Comparison of ENCODE assay signal across 19 cellular contexts in genomic region chr4:76215120-76215519, GRCh38. TPM values are rescaled to one million over a fixed set of nuclear protein-coding genes. Genes with fewer than 3 reads are reported as not detected.
DNase-seq lines count a peak whose midpoint lies in the region; FAIRE-seq and TF ChIP-seq lines count a peak whose summit lies in the region.
"Had no signal": no experiment of that assay in that cellular context is flagged by ENCODE, and none has a peak within 500 bp of the region (broad histone marks: within the 10 kb centered on the region; RNA-seq: fewer than 3 reads in every experiment).

No MANE protein-coding gene starts in this region.

- H3K36me3 ChIP-seq in H1 (ENCODE audit: control insufficient read depth in 2 of 4, insufficient read depth in 4 of 4, low read length in 3 of 4) = no peaks in the 10 kb centered on the region
- H3K36me3 ChIP-seq: tibial nerve had no signal

- TF ChIP-seq CTCF in 22Rv1 (IDR thresholded peaks at IDR 0.05) (no peak), LNCaP clone FGC (IDR thresholded peaks at IDR 0.05; ENCODE audit: control insufficient read depth, extremely low read depth, insufficient read depth) (no peak), H1 (IDR thresholded peaks at IDR 0.05; ENCODE audit: control extremely low read depth in 1 of 3, insufficient read depth in 1 of 3, low read depth in 1 of 3, low read length in 3 of 3) (no peak), neural crest cell (conservative IDR thresholded peaks at IDR 0.05) (no peak)

- no peak overlapping the region for H2BK12ac ChIP-seq in H1 (ENCODE audit: low read depth, low read length)

- no peak overlapping the region for H2BK5ac ChIP-seq in H1 (ENCODE audit: low read depth, low read length)

- H3K56ac ChIP-seq in H1 (replicated peaks; ENCODE audit: insufficient read length, low read depth, low read length) = no peak overlapping the region

- CTCF ChIA-PET in H1 (lab: Charles Lee; ENCODE audit: partially characterized antibody) = interaction anchor here (0.6 to 3.3 kb wide), 11 partner anchors 15 to 163 kb away, joined by 3 to 15 read pairs (median 4); partner anchors contain the start of gene STBD1

- H3K4me3 Mint-ChIP-seq in neural crest cell = peak overlapping the region; percentile 60

- H4K20me1 ChIP-seq in H1 (replicated peaks in 1 of 2; ENCODE audit: control insufficient read depth in 1 of 2, insufficient read depth in 2 of 2, low read length in 2 of 2) = peaks cover 0 to 4% of the 10 kb centered on the region in 2 experiments

- peak overlapping the region in 1 of 4 experiments; percentile 57; a peak in 1 of 7 replicates for H3K9ac ChIP-seq in H1 (replicated peaks in 1 of 4; ENCODE audit: extremely low read depth in 1 of 4, low read depth in 3 of 4, low read length in 3 of 4)

- no peak overlapping the region for H4K91ac ChIP-seq in H1 (replicated peaks; ENCODE audit: insufficient read length, low read length)

- no peak overlapping the region for H2BK20ac ChIP-seq in H1 (ENCODE audit: low read length)

- H3K9me3 ChIP-seq in H1 (ENCODE audit: insufficient read depth in 2 of 2, low read depth in 1 of 2, low read length in 1 of 2) = no peaks in the 10 kb centered on the region
- H3K9me3 ChIP-seq: tibial nerve had no signal

- no peak overlapping the region for H4K5ac ChIP-seq in H1 (ENCODE audit: insufficient read length, low read depth, low read length)

- H3K4me3 ChIP-seq in LNCaP clone FGC (ENCODE audit: low read depth, low read length) = peak overlapping the region; percentile 59
- no peak overlapping the region for H3K4me3 ChIP-seq in H1 (ENCODE audit: extremely low read depth in 1 of 4, insufficient read depth in 2 of 4, low read depth in 3 of 4, low read length in 4 of 4)
- H3K4me3 ChIP-seq: SK-N-MC had no signal

- no peak overlapping the region for H2BK15ac ChIP-seq in H1 (ENCODE audit: low read length)

- no peak overlapping the region for H4K8ac ChIP-seq in H1 (ENCODE audit: extremely low read depth, insufficient read depth, low read length)

- H3K23ac ChIP-seq in H1 (ENCODE audit: insufficient read length) = no peak overlapping the region

- no peak overlapping the region for H3K18ac ChIP-seq in H1 (ENCODE audit: extremely low read depth, low read length)

- H3K14ac ChIP-seq in H1 (ENCODE audit: insufficient read length) = no peak overlapping the region

- no peak overlapping the region for H3K4ac ChIP-seq in H1 (replicated peaks; ENCODE audit: insufficient read length, low read depth, low read length)

- peaks cover 0 to 10% of the 10 kb centered on the region in 2 experiments; a peak in 2 of 4 replicates for H3K79me2 ChIP-seq in H1 (ENCODE audit: control insufficient read depth in 1 of 2, insufficient read depth in 2 of 2, low read length in 2 of 2)

- no peaks in the 10 kb centered on the region for H3K27me3 Mint-ChIP-seq in neural crest cell (ENCODE audit: low read depth)

- POLR2A ChIA-PET in H1 (lab: Charles Lee; ENCODE audit: partially characterized antibody) = interaction anchor here (0.8 to 1.4 kb wide), 3 partner anchors 36 to 163 kb away, joined by 3 to 4 read pairs (median 3); no protein-coding TSS in a partner anchor

- TF ChIP-seq EP300 in H1 (IDR thresholded peaks at IDR 0.05; ENCODE audit: borderline replicate concordance in 1 of 2, low read depth in 2 of 2, low read length in 2 of 2) = no peak

- H2BK120ac ChIP-seq in H1 (replicated peaks; ENCODE audit: low read depth, low read length) = no peak overlapping the region

- TF ChIP-seq RAD21 in H1 (IDR thresholded peaks at IDR 0.05 in 1 of 2, conservative IDR thresholded peaks at IDR 0.05 in 1 of 2; ENCODE audit: low read depth in 2 of 2, low read length in 2 of 2) = no peak

- no peaks in the 10 kb centered on the region for H3K9me3 Mint-ChIP-seq in neural crest cell
- H3K9me3 Mint-ChIP-seq: nephron progenitor cell had no signal

- peaks cover 4 to 22% (median 9%) of the 10 kb centered on the region in 4 experiments for H3K4me1 ChIP-seq in H1 (replicated peaks in 1 of 4; ENCODE audit: control insufficient read depth in 3 of 4, insufficient read depth in 4 of 4, low read length in 3 of 4)

- H3K27me3 ChIP-seq in H1 (replicated peaks in 1 of 4; ENCODE audit: control insufficient read depth in 3 of 4, extremely low read depth in 1 of 4, insufficient read depth in 3 of 4, low read length in 3 of 4) = peaks cover 0 to 2% (median 0%) of the 10 kb centered on the region in 4 experiments; a peak in 1 of 7 replicates
- H3K27me3 ChIP-seq: tibial nerve had no signal

- DNase-seq in LNCaP clone FGC (ENCODE audit: low read depth) (peak; percentile 98), H1 (ENCODE audit: low read depth in 1 of 2, low spot score in 2 of 2) (no peak), neural crest cell (ENCODE audit: low read depth, low spot score) (no peak), DMS79 (lab: John Stamatoyannopoulos, UW) (no peak), globus pallidus (ENCODE audit: low spot score) (no peak), GM19239 (ENCODE audit: insufficient read length, low spot score) (no peak)
- no peak for DNase-seq in activated CD4-positive, alpha-beta T cell treated with anti-CD3 and anti-CD28 coated beads for 4 hours
- DNase-seq: ACHN; activated T-cell treated with anti-CD3 and anti-CD28 coated beads, Interleukin-2, amount 50 U/mL, for 1 hour; effector CD8-positive, alpha-beta T cell; GM23248; kidney; nephron progenitor cell had no signal

- 0 out of 2 replicates have a peak overlapping the region, but pooled peaks have one; percentile 43 for H2AK5ac ChIP-seq in H1 (ENCODE audit: low read depth, low read length)

- FAIRE-seq in H1 (lab: Jason Lieb, UNC) (no peak), GM19239 (lab: Jason Lieb, UNC) (no peak)
- FAIRE-seq: astrocyte, GM12878, kidney had no signal

- H3K4me1 Mint-ChIP-seq in neural crest cell = peaks cover 45% of the 10 kb centered on the region

- H3K27ac ChIP-seq in 22Rv1 (peak overlapping the region; percentile 92), H1 (ENCODE audit: low read depth, low read length) (no peak overlapping the region)
- H3K27ac ChIP-seq: SK-N-MC had no signal

- no peak overlapping the region for H3K27ac Mint-ChIP-seq in neural crest cell (ENCODE audit: unreplicated experiment)
- H3K27ac Mint-ChIP-seq: nephron progenitor cell had no signal

- peaks cover 11% of the 10 kb centered on the region for H3K23me2 ChIP-seq in H1 (ENCODE audit: low read depth, low read length)

- no peak for TF ChIP-seq POLR2A in H1 (IDR thresholded peaks at IDR 0.05; ENCODE audit: control extremely low read depth in 1 of 2, low read depth in 2 of 2, low read length in 2 of 2)

- no peaks in the 10 kb centered on the region; the same call in 1 of the 2 replicates for H3K79me1 ChIP-seq in H1 (ENCODE audit: low read depth, low read length)

- no peak overlapping the region for H2AFZ ChIP-seq in H1 (ENCODE audit: low read length)

- peak overlapping the region; percentile 80 to 96; a peak in 2 of 4 replicates for H3K4me2 ChIP-seq in H1 (ENCODE audit: insufficient read depth in 1 of 2, low read depth in 2 of 2, low read length in 2 of 2)

- H3K36me3 Mint-ChIP-seq in neural crest cell (ENCODE audit: low read depth) = no peaks in the 10 kb centered on the region

- WGBS in H1 (ENCODE audit: extremely low coverage in 1 of 2, insufficient coverage in 1 of 2, insufficient read length in 1 of 2, insufficient replicate concordance in 2 of 2, low coverage in 1 of 2, low lambda C conversion rate in 2 of 2, missing lambda C conversion rate in 1 of 2), 2 experiments = 93% methylated on average over 3 of the region's 3 CpGs; no CpG with 5 or more reads in 1 of the 2 experiments

TF ChIP-seq in H1, 55 proteins besides CTCF, POLR2A, EP300 and RAD21 (continues in another document):
- TF ChIP-seq, protein P1, sequence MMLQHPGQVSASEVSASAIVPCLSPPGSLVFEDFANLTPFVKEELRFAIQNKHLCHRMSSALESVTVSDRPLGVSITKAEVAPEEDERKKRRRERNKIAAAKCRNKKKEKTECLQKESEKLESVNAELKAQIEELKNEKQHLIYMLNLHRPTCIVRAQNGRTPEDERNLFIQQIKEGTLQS (IDR thresholded peaks at IDR 0.05; ENCODE audit: insufficient read depth, low read depth, low read length) = no peak
- TF ChIP-seq MAX (IDR thresholded peaks at IDR 0.05) (no peak), MAFK (IDR thresholded peaks at IDR 0.05; ENCODE audit: low read depth, low read length) (no peak), SAP30 (IDR thresholded peaks at IDR 0.05; ENCODE audit: insufficient read depth, insufficient replicate concordance, low read length) (no peak), GTF2F1 (IDR thresholded peaks at IDR 0.05; ENCODE audit: borderline replicate concordance, low read depth, low read length) (no peak), EGR1 (IDR thresholded peaks at IDR 0.05; ENCODE audit: borderline replicate concordance, low read depth, low read length) (no peak), CBX5 (IDR thresholded peaks at IDR 0.05; ENCODE audit: low read depth, low read length) (no peak), JUN (IDR thresholded peaks at IDR 0.05; ENCODE audit: low read depth, low read length) (no peak), KDM5A (IDR thresholded peaks at IDR 0.05; ENCODE audit: low read length) (no peak), SIX5 (IDR thresholded peaks at IDR 0.05; ENCODE audit: low read depth, low read length) (no peak)

RNA-seq across cellular contexts. Expression of gene SCARB2, which starts 1.5 kb away (rescaled TPM):
- 35.7 and 40.2 TPM in 2 replicates for total RNA-seq in H1 (2021; fragmentation: NEBNext Ultra II Directional; extraction: Animal tissue kit (Norgen Biotek cat#: 25700))
- 13.8 and 18.5 TPM in 2 replicates for polyA plus RNA-seq in H1 (2011; rRNA removed)
- polyA plus RNA-seq in H1 (2011; cell fraction: cytosol; rRNA removed) = 19.7 TPM
- polyA plus RNA-seq in H1 (2011; cell fraction: nucleus; rRNA removed) = 20.4 TPM
- polyA plus RNA-seq in H1 (2012, experiment 1 of 2) = 30.9 to 44.6 TPM (median 38.5 TPM) in 4 replicates
- 3.6 TPM for polyA plus RNA-seq in H1 (2012, experiment 2 of 2)
- polyA plus RNA-seq in H1 (2013, experiment 1 of 2) = 45.4 TPM
- 48.9 TPM for polyA plus RNA-seq in H1 (2013, experiment 2 of 2)
- polyA minus RNA-seq in H1 (2011; rRNA and poly(A)+ RNA removed) = 74.3 and 94.4 TPM in 2 replicates
- 37.0 TPM for polyA minus RNA-seq in H1 (2011; cell fraction: cytosol; rRNA and poly(A)+ RNA removed)
- 50.5 TPM for polyA minus RNA-seq in H1 (2011; cell fraction: nucleus; rRNA and poly(A)+ RNA removed)
- total RNA-seq in neural crest cell = 60.0 and 60.8 TPM in 2 replicates

RNA-seq across cellular contexts. Expression of gene FAM47E, which starts 36.4 kb away (rescaled TPM):
- 1.3 and 1.7 TPM in 2 replicates for total RNA-seq in H1 (2021; fragmentation: NEBNext Ultra II Directional; extraction: Animal tissue kit (Norgen Biotek cat#: 25700))
- polyA plus RNA-seq in H1 (2011; rRNA removed) = 1.2 and 1.4 TPM in 2 replicates
- polyA plus RNA-seq in H1 (2011; cell fraction: cytosol; rRNA removed) = 1.7 TPM
- polyA plus RNA-seq in H1 (2011; cell fraction: nucleus; rRNA removed) = 1.4 TPM
- 0.86 to 1.4 TPM (median 0.93 TPM) in 4 replicates for polyA plus RNA-seq in H1 (2012, experiment 1 of 2)
- not detected for polyA plus RNA-seq in H1 (2012, experiment 2 of 2)
- polyA plus RNA-seq in H1 (2013, experiment 1 of 2) = 1.1 TPM
- 0.85 TPM for polyA plus RNA-seq in H1 (2013, experiment 2 of 2)
- polyA minus RNA-seq in H1 (2011; rRNA and poly(A)+ RNA removed) = 1.1 and 1.3 TPM in 2 replicates
- 1.2 TPM for polyA minus RNA-seq in H1 (2011; cell fraction: cytosol; rRNA and poly(A)+ RNA removed)
- 2.1 TPM for polyA minus RNA-seq in H1 (2011; cell fraction: nucleus; rRNA and poly(A)+ RNA removed)
- total RNA-seq in neural crest cell = 1.4 and 1.6 TPM in 2 replicates
- total RNA-seq: GM12878, GM23248, M059J had no signal
- polyA plus RNA-seq: GM23248 had no signal
